1 cellular context compared by ENCODE assay signal in genomic region chr2:127680706-127681287, GRCh38.
TF ChIP-seq lines count a peak whose summit lies in the region.

No MANE protein-coding gene starts in this region.

TF ChIP-seq in IMR-90, 13 proteins besides CTCF, POLR2A, EP300 and RAD21 (continued from another document):
- no peak for TF ChIP-seq CHD1 (IDR thresholded peaks at IDR 0.05; ENCODE audit: low read depth, low read length)
- no peak for TF ChIP-seq CEBPB (IDR thresholded peaks at IDR 0.05; ENCODE audit: low read depth, low read length)
- TF ChIP-seq FOS (IDR thresholded peaks at IDR 0.05; ENCODE audit: low read depth, low read length), result no peak
- TF ChIP-seq BHLHE40 (IDR thresholded peaks at IDR 0.05; ENCODE audit: low read depth, low read length), result no peak
- TF ChIP-seq USF2 (IDR thresholded peaks at IDR 0.05; ENCODE audit: low read depth, low read length), result no peak
- TF ChIP-seq RCOR1 (IDR thresholded peaks at IDR 0.05; ENCODE audit: insufficient replicate concordance, low read length), result no peak
- no peak for TF ChIP-seq RFX5 (IDR thresholded peaks at IDR 0.05; ENCODE audit: low read depth, low read length)
- TF ChIP-seq MXI1 (IDR thresholded peaks at IDR 0.05; ENCODE audit: borderline replicate concordance, low read depth, low read length), result no peak
- no peak for TF ChIP-seq SMC3 (IDR thresholded peaks at IDR 0.05; ENCODE audit: low read depth, low read length)
- no peak for TF ChIP-seq NFE2L2 (IDR thresholded peaks at IDR 0.05; ENCODE audit: low read depth, low read length)
- TF ChIP-seq MAFK (IDR thresholded peaks at IDR 0.05; ENCODE audit: low read depth, low read length), result no peak
- no peak for TF ChIP-seq MAZ (IDR thresholded peaks at IDR 0.05; ENCODE audit: borderline replicate concordance, low read depth, low read length)
